In the genomic region with DNA sequence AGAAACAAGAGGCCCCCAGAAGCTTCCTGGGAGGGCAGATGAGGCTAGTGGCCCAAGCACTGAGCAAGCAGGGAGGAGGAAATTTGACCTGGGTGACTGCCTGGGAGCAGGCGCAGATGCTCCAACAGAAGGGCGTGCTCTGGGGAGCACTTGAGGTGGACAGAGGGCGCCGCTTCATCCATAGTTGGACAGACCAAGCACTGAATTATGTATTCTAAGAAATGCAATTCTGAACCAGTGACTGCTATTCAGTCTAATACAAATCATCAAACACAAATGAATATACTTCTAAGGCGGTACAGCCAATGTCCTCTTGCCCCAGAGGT, we compare ENCODE assay signal across 1 cellular context.
A peak's percentile ranks its signal among the peaks of the same experiment; 100 is the strongest.
TF ChIP-seq lines count a peak whose summit lies in the region.

No MANE protein-coding gene starts in this region.

TF ChIP-seq in HepG2, 621 proteins besides CTCF, POLR2A, EP300 and RAD21:
- TF ChIP-seq U2AF2 (IDR thresholded peaks at IDR 0.05; ENCODE audit: low read depth, low read length) (no peak), ZNF263 (CRISPR knock-in tag; IDR thresholded peaks at IDR 0.05) (peak; percentile 39; the same call in 1 of the 2 replicates), GATAD1 (CRISPR knock-in tag; IDR thresholded peaks at IDR 0.05) (no peak)
